In the genomic region with DNA sequence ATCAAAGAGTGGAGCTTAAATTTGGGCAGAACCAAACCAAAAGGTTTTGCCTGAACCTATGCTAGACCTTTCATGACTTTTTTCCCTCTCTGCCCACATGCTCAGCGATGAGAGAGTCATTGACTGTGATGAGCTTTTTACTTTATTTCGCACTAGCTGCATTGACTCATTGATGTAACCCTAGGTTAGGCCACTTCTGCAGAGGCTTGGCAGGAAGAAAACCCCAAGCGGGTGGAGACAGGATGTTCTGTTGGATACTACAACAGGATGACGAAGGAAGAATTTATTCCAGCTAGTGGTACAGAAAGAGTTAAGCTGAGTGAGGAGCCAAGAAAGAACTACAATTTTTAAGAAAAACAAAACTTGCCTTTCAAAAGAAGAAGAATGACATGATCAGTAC, we compare ENCODE assay signal across 23 cellular contexts. TPM values are rescaled to one million over a fixed set of nuclear protein-coding genes. Genes with fewer than 3 reads are reported as not detected.
A peak's percentile ranks its signal among the peaks of the same experiment; 100 is the strongest.
DNase-seq lines count a peak whose midpoint lies in the region; ATAC-seq and TF ChIP-seq lines count a peak whose summit lies in the region.
"Had no signal": no experiment of that assay in that cellular context is flagged by ENCODE, and none has a peak within 500 bp of the region (broad histone marks: within the 10 kb centered on the region; RNA-seq: fewer than 3 reads in every experiment).

No MANE protein-coding gene starts in this region.

- H3K4me1 ChIP-seq in IMR-90 (ENCODE audit: control insufficient read depth, insufficient read depth, low read length) (peaks cover 4% of the 10 kb centered on the region; the same call in 1 of the 2 replicates), mammary epithelial cell (ENCODE audit: insufficient read depth, low read length) (no peaks in the 10 kb centered on the region), colonic mucosa (no peaks in the 10 kb centered on the region)
- H3K4me1 ChIP-seq: heart right ventricle, uterus had no signal

- in situ Hi-C loops in IMR-90 (cut with MboI; ENCODE audit: low sequenced_read_pairs) = no loop called here
- in situ Hi-C loops in mammary epithelial cell (cut with MboI; ENCODE audit: low sequenced_read_pairs in 2 of 2) = no loop called here

- no peak for TF ChIP-seq POLR2A in IMR-90 (IDR thresholded peaks at IDR 0.05; ENCODE audit: low read depth, low read length)

- no peaks in the 10 kb centered on the region for H3K79me1 ChIP-seq in IMR-90 (ENCODE audit: low read depth in 1 of 2, low read length in 2 of 2)

- peak overlapping the region; percentile 60; the same call in 1 of the 2 replicates for H3K18ac ChIP-seq in IMR-90 (ENCODE audit: low read depth, low read length)

- TF ChIP-seq CTCF in IMR-90 (conservative IDR thresholded peaks at IDR 0.05; ENCODE audit: low read depth, low read length) (no peak), mammary epithelial cell (conservative IDR thresholded peaks at IDR 0.05 in 1 of 2, IDR thresholded peaks at IDR 0.05 in 1 of 2; ENCODE audit: extremely low read depth in 1 of 2, insufficient read depth in 1 of 2, low read depth in 1 of 2, low read length in 2 of 2) (no peak), GM10248 (IDR thresholded peaks at IDR 0.05; ENCODE audit: control extremely low read depth, extremely low read depth, low read depth, missing control alignments) (no peak), colonic mucosa (IDR thresholded peaks at IDR 0.05) (no peak)

- H2AFZ ChIP-seq in IMR-90 (replicated peaks; ENCODE audit: low read length, poor library complexity) (no peak overlapping the region), mammary epithelial cell (ENCODE audit: low read depth, low read length) (no peak overlapping the region)

- H3K79me2 ChIP-seq in mammary epithelial cell (ENCODE audit: insufficient read depth, low read length) = no peaks in the 10 kb centered on the region

- intact Hi-C loops in IMR-90 (cut with micrococcal nuclease) = no loop called here
- intact Hi-C loops in mammary epithelial cell (cut with micrococcal nuclease) = no loop called here
- intact Hi-C loops in colonic mucosa (cut with DNase I) = no loop called here

- H2BK15ac ChIP-seq in IMR-90 (ENCODE audit: low read depth, low read length) = peak overlapping the region; percentile 60; the same call in 1 of the 3 replicates

- H3K56ac ChIP-seq in IMR-90 (ENCODE audit: extremely low read depth, insufficient read depth, low read length) = no peak overlapping the region

- peak overlapping the region; percentile 19; the same call in 1 of the 2 replicates for H3K4me2 ChIP-seq in IMR-90 (ENCODE audit: low read depth, low read length)
- H3K4me2 ChIP-seq in mammary epithelial cell (ENCODE audit: insufficient read depth, low read depth, low read length) = no peak overlapping the region

- CTCF ChIA-PET in IMR-90 (lab: Yijun Ruan, JAX) = no interaction called here
- CTCF ChIA-PET in mammary epithelial cell (lab: Charles Lee; ENCODE audit: low non-redundant PET) = no interaction called here
- CTCF ChIA-PET in GM10248 (lab: Yijun Ruan, JAX) = interaction anchor here (2.3 kb wide), 1 partner anchor 26 kb away, joined by 11 read pairs; no protein-coding TSS in a partner anchor

- BruUV-seq in IMR-90 (replicated peaks; lab: Mats Ljungman, UMichigan) = no TSS peak
- BruUV-seq in mammary epithelial cell (replicated peaks; lab: Mats Ljungman, UMichigan) = no TSS peak

- ATAC-seq in IMR-90 (ENCODE audit: low read depth) (peak; percentile 78), GM18517 (IDR thresholded peaks at IDR 0.05; ENCODE audit: unreplicated experiment) (no peak), GM21786 (IDR thresholded peaks at IDR 0.05; ENCODE audit: unreplicated experiment) (no peak)
- ATAC-seq: heart right ventricle; stimulated activated naive B cell treated with anti-CD40 and anti-IgM and Interleukin-4, amounts not matched to agents 10 μg/mL and 1 μg/mL and 100 μg/mL, for 72 hours had no signal

- 0 out of 2 replicates have a peak overlapping the region, but pooled peaks have one; percentile 13 for H2BK120ac ChIP-seq in IMR-90 (ENCODE audit: low read depth, low read length)

- no peak overlapping the region for H3K4ac ChIP-seq in IMR-90 (ENCODE audit: low read depth, low read length)

- POLR2A ChIA-PET in IMR-90 (lab: Charles Lee; ENCODE audit: unreplicated experiment) = no interaction called here
- POLR2A ChIA-PET in GM10248 (lab: Yijun Ruan, JAX) = no interaction called here

- no peak overlapping the region for H2AK9ac ChIP-seq in IMR-90 (replicated peaks; ENCODE audit: low read depth, low read length, poor library complexity)

- DNase-seq in EL (peak; percentile 88), IMR-90 (peak; percentile 91), mammary epithelial cell (peak; percentile 33), non-pigmented ciliary epithelial cell (ENCODE audit: low read depth) (peak; percentile 49), GM10248 (ENCODE audit: extremely low spot score) (no peak), colonic mucosa (no peak)
- DNase-seq: activated CD8-positive, alpha-beta memory T cell treated with anti-CD3 and anti-CD28 coated beads, Interleukin-2, amount 50 U/mL, for 48 hours; activated naive CD4-positive, alpha-beta T cell treated with anti-CD3 and anti-CD28 coated beads, Interleukin-2, amount 50 U/mL, for 16 hours; DMS79 treated with DMSO at 0.1 percent for 48 hours; heart right ventricle; KG1; midbrain; NCI-H1436; NCI-H510A; stimulated activated naive B cell treated with anti-CD40 and anti-IgM and Interleukin-4, amounts not matched to agents 10 μg/mL and 1 μg/mL and 100 μg/mL, for 72 hours; uterus had no signal

- H3K27ac ChIP-seq in IMR-90 (ENCODE audit: insufficient read depth, low read length) = no peak overlapping the region
- no peak overlapping the region for H3K27ac ChIP-seq in mammary epithelial cell (ENCODE audit: insufficient read depth, low read depth, low read length)
- no peak overlapping the region for H3K27ac ChIP-seq in colonic mucosa
- H3K27ac ChIP-seq: C4-2B, heart right ventricle, neutrophil, SK-N-MC, uterus had no signal

- no peak overlapping the region for H2AK5ac ChIP-seq in IMR-90 (ENCODE audit: low read depth, low read length)

- TF ChIP-seq RAD21 in IMR-90 (IDR thresholded peaks at IDR 0.05; ENCODE audit: low read length) = no peak

- no peaks in the 10 kb centered on the region for H3K9me3 ChIP-seq in IMR-90 (ENCODE audit: control insufficient read depth, insufficient read depth, low read length)
- no peaks in the 10 kb centered on the region for H3K9me3 ChIP-seq in mammary epithelial cell (replicated peaks; ENCODE audit: insufficient read depth, low read length)
- no peaks in the 10 kb centered on the region for H3K9me3 ChIP-seq in colonic mucosa
- H3K9me3 ChIP-seq: heart right ventricle, neutrophil, uterus had no signal

- no peaks in the 10 kb centered on the region for H3K36me3 ChIP-seq in IMR-90 (ENCODE audit: control insufficient read depth, insufficient read depth, low read length)
- H3K36me3 ChIP-seq in mammary epithelial cell (ENCODE audit: insufficient read depth, low read length) = no peaks in the 10 kb centered on the region
- no peaks in the 10 kb centered on the region for H3K36me3 ChIP-seq in colonic mucosa
- H3K36me3 ChIP-seq: heart right ventricle, neutrophil, uterus had no signal

- H3K27me3 ChIP-seq in IMR-90 (ENCODE audit: control insufficient read depth, insufficient read depth, low read length) (peaks cover 2% of the 10 kb centered on the region), mammary epithelial cell (ENCODE audit: insufficient read depth, low read length) (no peaks in the 10 kb centered on the region), colonic mucosa (no peaks in the 10 kb centered on the region)
- H3K27me3 ChIP-seq: neutrophil, uterus had no signal

- WGBS in IMR-90 (ENCODE audit: extremely low coverage in 2 of 2, insufficient read length in 1 of 2), 2 experiments = no CpG with 5 or more reads among the region's 4 CpGs
- WGBS in mammary epithelial cell (ENCODE audit: low coverage, missing lambda C conversion rate) = 49% methylated on average over 4 of the region's 4 CpGs

- no peak overlapping the region for H3K23ac ChIP-seq in IMR-90 (ENCODE audit: low read depth, low read length)

- H3K4me3 ChIP-seq in IMR-90 (ENCODE audit: insufficient read depth, low read depth, low read length) (no peak overlapping the region), mammary epithelial cell (replicated peaks in 1 of 3; ENCODE audit: insufficient read depth in 1 of 3, low read depth in 2 of 3, low read length in 3 of 3) (no peak overlapping the region), colonic mucosa (no peak overlapping the region)
- H3K4me3 ChIP-seq: heart right ventricle, SK-N-MC, uterus had no signal

- no peak overlapping the region for H3K14ac ChIP-seq in IMR-90 (replicated peaks; ENCODE audit: low read depth, low read length)

- H4K91ac ChIP-seq in IMR-90 (ENCODE audit: insufficient read depth, low read depth, low read length) = no peak overlapping the region

- H3K9ac ChIP-seq in IMR-90 (ENCODE audit: low read depth, low read length) (no peak overlapping the region), mammary epithelial cell (ENCODE audit: insufficient read depth, low read length) (no peak overlapping the region), colonic mucosa (ENCODE audit: low read depth in 2 of 2, low read length in 2 of 2) (no peak overlapping the region)

- no peak overlapping the region for H2BK5ac ChIP-seq in IMR-90 (ENCODE audit: low read depth, low read length, poor library complexity, severe bottlenecking)

- no peak overlapping the region for H4K5ac ChIP-seq in IMR-90 (ENCODE audit: low read depth, low read length)

- H4K20me1 ChIP-seq in IMR-90 (ENCODE audit: insufficient read depth, low read length) (no peaks in the 10 kb centered on the region), mammary epithelial cell (ENCODE audit: insufficient read depth, low read length) (no peaks in the 10 kb centered on the region)

- no peak overlapping the region; the same call in 1 of the 2 replicates for H2BK20ac ChIP-seq in IMR-90 (ENCODE audit: low read depth, low read length)

- peak overlapping the region in 1 of 2 experiments; percentile 51; a peak in 1 of 4 replicates for H4K8ac ChIP-seq in IMR-90 (ENCODE audit: low read depth in 2 of 2, low read length in 2 of 2)

- dilution Hi-C loops in IMR-90 (cut with HindIII; ENCODE audit: low sequenced_read_pairs, unreplicated experiment) = no loop called here
- dilution Hi-C loops in mammary epithelial cell (cut with HindIII; ENCODE audit: low sequenced_read_pairs) = no loop called here

- no peaks in the 10 kb centered on the region for H3K9me1 ChIP-seq in IMR-90 (ENCODE audit: insufficient read depth, low read length)

TF ChIP-seq in IMR-90, 13 proteins besides CTCF, POLR2A, EP300 and RAD21 (continues in another document):
- TF ChIP-seq CHD1 (IDR thresholded peaks at IDR 0.05; ENCODE audit: low read depth, low read length) (no peak), FOS (IDR thresholded peaks at IDR 0.05; ENCODE audit: low read depth, low read length) (0 out of 2 replicates have a peak, but pooled peaks have one; percentile 44), MXI1 (IDR thresholded peaks at IDR 0.05; ENCODE audit: borderline replicate concordance, low read depth, low read length) (0 out of 2 replicates have a peak, but pooled peaks have one; percentile 30)

RNA-seq across cellular contexts. Expression of a gene that starts 18.4 kb away (rescaled TPM):
- total RNA-seq in IMR-90 (2012; rRNA removed) (not detected in 2 replicates), mammary epithelial cell (not detected), colonic mucosa (under 1 TPM in 1 of 2 donors, not detected in 1; 0.16 TPM)
- polyA plus RNA-seq in IMR-90 (2012; rRNA removed) (not detected in 2 replicates), mammary epithelial cell (not detected)
- not detected in 2 replicates for polyA plus RNA-seq in IMR-90 (2012; cell fraction: cytosol; rRNA removed)
- polyA plus RNA-seq in IMR-90 (2012; cell fraction: nucleus; rRNA removed; ENCODE audit: low replicate concordance) = not detected in 2 replicates
- polyA minus RNA-seq in mammary epithelial cell = not detected
- total RNA-seq: heart right ventricle, kidney epithelial cell, skeletal muscle tissue, uterus had no signal
- polyA plus RNA-seq: heart right ventricle had no signal

Comparison
In these comparisons a context has a peak if more than half of its experiments do, and no peak if none do; other contexts are left out.
1. DNase-seq: peak in EL (single experiment), IMR-90 (single experiment), mammary epithelial cell (single experiment) and non-pigmented ciliary epithelial cell (single experiment); none in GM10248 (single experiment) and colonic mucosa (single experiment).